ENCODE assay signal across 8 cellular contexts in genomic region chr19:45569619-45570421, GRCh38. TPM values are rescaled to one million over a fixed set of nuclear protein-coding genes. Genes with fewer than 3 reads are reported as not detected.
A peak's percentile ranks its signal among the peaks of the same experiment; 100 is the strongest.
DNase-seq lines count a peak whose midpoint lies in the region; ATAC-seq, FAIRE-seq and TF ChIP-seq lines count a peak whose summit lies in the region.

No MANE protein-coding gene starts in this region.

- no peaks in the 10 kb centered on the region for H3K27me3 Mint-ChIP-seq in activated CD4-positive, alpha-beta memory T cell treated with anti-CD3 and anti-CD28 coated beads, Interleukin-2, amount 10 ng/mL, durations not matched to agents 7 days and 5 days
- H3K27me3 Mint-ChIP-seq in endothelial cell (ENCODE audit: unreplicated experiment): no peaks in the 10 kb centered on the region
- no peaks in the 10 kb centered on the region for H3K27me3 Mint-ChIP-seq in naive B cell

- no peak for FAIRE-seq in H54 (lab: Jason Lieb, UNC)

- H3K27me3 ChIP-seq in DND-41 (ENCODE audit: insufficient read depth, low read length, poor library complexity) (no peaks in the 10 kb centered on the region), MG63 (no peaks in the 10 kb centered on the region)

- H4K20me1 ChIP-seq in DND-41 (ENCODE audit: insufficient read depth, low read length): peaks cover 6% of the 10 kb centered on the region; the same call in 1 of the 2 replicates

- no peak overlapping the region for H3K4me2 ChIP-seq in DND-41 (ENCODE audit: insufficient read depth, low read length)

- CTCF ChIA-PET in activated CD4-positive, alpha-beta memory T cell treated with anti-CD3 and anti-CD28 coated beads, Interleukin-2, amount 10 ng/mL, durations not matched to agents 7 days and 5 days (lab: Charles Lee): interaction anchor here (1.9 to 3.0 kb wide), 2 partner anchors 11 to 14 kb away, joined by 6 to 8 read pairs; partner anchors contain the start of gene OPA3

- no peaks in the 10 kb centered on the region for H3K4me1 ChIP-seq in DND-41 (ENCODE audit: insufficient read depth, low read length)

- H3K36me3 Mint-ChIP-seq in activated CD4-positive, alpha-beta memory T cell treated with anti-CD3 and anti-CD28 coated beads, Interleukin-2, amount 10 ng/mL, durations not matched to agents 7 days and 5 days (ENCODE audit: low read depth): no peaks in the 10 kb centered on the region
- H3K36me3 Mint-ChIP-seq in endothelial cell (ENCODE audit: low read depth, unreplicated experiment) (peaks cover 3% of the 10 kb centered on the region), naive B cell (no peaks in the 10 kb centered on the region)

- POLR2A ChIA-PET in activated CD4-positive, alpha-beta memory T cell treated with anti-CD3 and anti-CD28 coated beads, Interleukin-2, amount 10 ng/mL, durations not matched to agents 7 days and 5 days (lab: Charles Lee): no interaction called here

- H3K9me3 ChIP-seq in DND-41 (ENCODE audit: insufficient read depth, low read length, severe bottlenecking) (no peaks in the 10 kb centered on the region), MG63 (no peaks in the 10 kb centered on the region)

- no peak overlapping the region for H3K27ac ChIP-seq in DND-41 (ENCODE audit: low read length)

- H3K36me3 ChIP-seq in DND-41 (ENCODE audit: insufficient read depth, low read length) (no peaks in the 10 kb centered on the region), MG63 (peaks cover 4% of the 10 kb centered on the region)

- H3K4me3 ChIP-seq in DND-41 (ENCODE audit: low read depth in 1 of 2, low read length in 2 of 2) (no peak overlapping the region), MG63 (no peak overlapping the region)

- no peak overlapping the region for H3K27ac Mint-ChIP-seq in activated CD4-positive, alpha-beta memory T cell treated with anti-CD3 and anti-CD28 coated beads, Interleukin-2, amount 10 ng/mL, durations not matched to agents 7 days and 5 days
- H3K27ac Mint-ChIP-seq in endothelial cell (ENCODE audit: unreplicated experiment) (peak overlapping the region; percentile 74), naive B cell (peak overlapping the region in 4 of 6 donors; percentile 41 to 95 (median 70))

- TF ChIP-seq CTCF in DND-41 (IDR thresholded peaks at IDR 0.05; ENCODE audit: borderline replicate concordance, extremely low read depth, low read length, poor library complexity, severe bottlenecking): peak; percentile 71
- peak; percentile 76 for TF ChIP-seq CTCF in endothelial cell (IDR thresholded peaks at IDR 0.05; ENCODE audit: unreplicated experiment)

- H3K9me3 Mint-ChIP-seq in activated CD4-positive, alpha-beta memory T cell treated with anti-CD3 and anti-CD28 coated beads, Interleukin-2, amount 10 ng/mL, durations not matched to agents 7 days and 5 days: no peaks in the 10 kb centered on the region
- H3K9me3 Mint-ChIP-seq in endothelial cell (ENCODE audit: unreplicated experiment) (no peaks in the 10 kb centered on the region), naive B cell (peaks cover 0 to 1% (median 0%) of the 10 kb centered on the region in 7 donors)

- H3K9ac ChIP-seq in DND-41 (ENCODE audit: low read depth, low read length): no peak overlapping the region

- DNase-seq in DND-41 (peak; percentile 47), MG63 (peak; percentile 60), endothelial cell (ENCODE audit: low spot score) (peak; percentile 85), naive B cell (peak; percentile 28), superior temporal gyrus (ENCODE audit: extremely low spot score) (peak; percentile 34), H54 (ENCODE audit: insufficient read length, low spot score) (no peak), NCI-H226 (no peak)
- DNase-seq in activated CD4-positive, alpha-beta memory T cell treated with anti-CD3 and anti-CD28 coated beads, Interleukin-2, amount 10 ng/mL, durations not matched to agents 7 days and 5 days: peak; percentile 67

- TF ChIP-seq POLR2A in H54 (IDR thresholded peaks at IDR 0.05; ENCODE audit: low read depth, low read length): no peak

- ATAC-seq in DND-41 (ENCODE audit: insufficient read depth, low read depth) (peak; percentile 37; the same call in 1 of the 3 replicates), naive B cell (ENCODE audit: low read depth in 2 of 2) (peak; percentile 49)

- H3K79me2 ChIP-seq in DND-41 (ENCODE audit: insufficient read depth, low read length): peaks cover 27% of the 10 kb centered on the region

- H2AFZ ChIP-seq in DND-41 (ENCODE audit: low read depth, low read length): no peak overlapping the region

- H3K4me1 Mint-ChIP-seq in activated CD4-positive, alpha-beta memory T cell treated with anti-CD3 and anti-CD28 coated beads, Interleukin-2, amount 10 ng/mL, durations not matched to agents 7 days and 5 days: peaks cover 5% of the 10 kb centered on the region
- H3K4me1 Mint-ChIP-seq in endothelial cell (ENCODE audit: unreplicated experiment) (peaks cover 3% of the 10 kb centered on the region), naive B cell (peaks cover 2 to 14% (median 7%) of the 10 kb centered on the region in 3 donors)

- no peak overlapping the region for H3K4me3 Mint-ChIP-seq in activated CD4-positive, alpha-beta memory T cell treated with anti-CD3 and anti-CD28 coated beads, Interleukin-2, amount 10 ng/mL, durations not matched to agents 7 days and 5 days
- peak overlapping the region; percentile 60 for H3K4me3 Mint-ChIP-seq in endothelial cell (ENCODE audit: unreplicated experiment)
- H3K4me3 Mint-ChIP-seq in naive B cell: no peak overlapping the region

RNA-seq across cellular contexts. Expression of gene OPA3, which starts 14.8 kb away (rescaled TPM):
- 21.2 and 28.7 TPM in 2 replicates for total RNA-seq in MG63 (2014; rRNA removed; shearing (Covaris generic); ENCODE audit: low replicate concordance)
- total RNA-seq in activated CD4-positive, alpha-beta memory T cell treated with anti-CD3 and anti-CD28 coated beads, Interleukin-2, amount 10 ng/mL, durations not matched to agents 7 days and 5 days: 10 to 100 TPM; 12.0 to 12.9 TPM
- total RNA-seq in endothelial cell (ENCODE audit: unreplicated experiment): 13.4 TPM
- 10 to 100 TPM in 1 of 6 donors, 1 to 10 TPM in 4, not detected in 1; 5.0 to 14.4 (median 7.8) TPM for polyA plus RNA-seq in naive B cell (ENCODE audit: low read depth in 6 of 6)

RNA-seq across cellular contexts. Expression of gene GPR4, which starts 32.2 kb away (rescaled TPM):
- not detected in 2 replicates for total RNA-seq in MG63 (2014; rRNA removed; shearing (Covaris generic); ENCODE audit: low replicate concordance)
- total RNA-seq in activated CD4-positive, alpha-beta memory T cell treated with anti-CD3 and anti-CD28 coated beads, Interleukin-2, amount 10 ng/mL, durations not matched to agents 7 days and 5 days: not detected
- 13.5 TPM for total RNA-seq in endothelial cell (ENCODE audit: unreplicated experiment)
- not detected for polyA plus RNA-seq in naive B cell (ENCODE audit: low read depth in 6 of 6)

Comparison
In these comparisons a context has a peak if more than half of its experiments do, and no peak if none do; other contexts are left out.
1. DNase-seq: peak in DND-41 (single experiment), MG63 (single experiment), activated CD4-positive, alpha-beta memory T cell treated with anti-CD3 and anti-CD28 coated beads, Interleukin-2, amount 10 ng/mL, durations not matched to agents 7 days and 5 days (single experiment), endothelial cell (single experiment), naive B cell (single experiment) and superior temporal gyrus (single experiment); none in H54 (single experiment) and NCI-H226 (single experiment).
2. RNA of gene GPR4, which starts 32.2 kb away (total RNA-seq): 13.5 TPM in endothelial cell (single experiment); not detected in MG63 and not detected in activated CD4-positive, alpha-beta memory T cell treated with anti-CD3 and anti-CD28 coated beads, Interleukin-2, amount 10 ng/mL, durations not matched to agents 7 days and 5 days; every median in the first group is over 10 times any median in the second.